In genomic region chr14:49861923-49862673, GRCh38 we compare ENCODE assay signal across 7 cellular contexts. TPM values are rescaled to one million over a fixed set of nuclear protein-coding genes. Genes with fewer than 3 reads are reported as not detected.
DNase-seq lines count a peak whose midpoint lies in the region; ATAC-seq lines count a peak whose summit lies in the region.

No MANE protein-coding gene starts in this region.

- ATAC-seq in GM18498 (IDR thresholded peaks at IDR 0.05; ENCODE audit: unreplicated experiment) (peak; percentile 32), HG03139 (IDR thresholded peaks at IDR 0.05; ENCODE audit: unreplicated experiment) (peak; percentile 16)

- DNase-seq in NCI-H345 (lab: John Stamatoyannopoulos, UW): peak; percentile 76
- DNase-seq in activated CD4-positive, CD25-positive, alpha-beta regulatory T cell treated with anti-CD3 and anti-CD28 coated beads, Interleukin-2, amount 50 U/mL, for 16 hours (ENCODE audit: low read depth, low spot score): peak; percentile 82
- peak; percentile 69 for DNase-seq in cerebellum (ENCODE audit: low spot score)
- peak; percentile 91 for DNase-seq in kidney glomerular epithelial cell (lab: John Stamatoyannopoulos, UW)
- DNase-seq in stimulated activated CD4-positive, alpha-beta T cell treated with anti-CD3 and anti-CD28 coated beads, Interleukin-15, amount 100 ng/mL, for 1 hour (ENCODE audit: low read depth in 1 of 2, low spot score in 1 of 2): peak; percentile 68 to 74

RNA-seq across cellular contexts. Expression of gene NEMF, which starts 9.5 kb away (rescaled TPM):
- 120 TPM for total RNA-seq in cerebellum

RNA-seq across cellular contexts. Expression of gene ARF6, which starts 30.8 kb away (rescaled TPM):
- total RNA-seq in cerebellum: 37.3 TPM

Comparison
In these comparisons a context has a peak if more than half of its experiments do, and no peak if none do; other contexts are left out.
1. Peak in every context shown above with its lines: DNase-seq and ATAC-seq.